In genomic region chr18:64134044-64134757, GRCh38 we compare ENCODE assay signal across 20 cellular contexts. TPM values are rescaled to one million over a fixed set of nuclear protein-coding genes. Genes with fewer than 3 reads are reported as not detected.
DNase-seq lines count a peak whose midpoint lies in the region; TF ChIP-seq lines count a peak whose summit lies in the region.
"Had no signal": no experiment of that assay in that cellular context is flagged by ENCODE, and none has a peak within 500 bp of the region (broad histone marks: within the 10 kb centered on the region; RNA-seq: fewer than 3 reads in every experiment).

No MANE protein-coding gene starts in this region.

- H3K4me2 ChIP-seq in H9 (ENCODE audit: insufficient read depth, insufficient read length, low read length): no peak overlapping the region

- H2BK12ac ChIP-seq in H9 (ENCODE audit: insufficient read length, low read depth, low read length): no peak overlapping the region

- no peak for TF ChIP-seq CTCF in H9 (conservative IDR thresholded peaks at IDR 0.05)
- no peak for TF ChIP-seq CTCF in RWPE1 (conservative IDR thresholded peaks at IDR 0.05; ENCODE audit: low read depth)
- no peak for TF ChIP-seq CTCF in fibroblast of villous mesenchyme (IDR thresholded peaks at IDR 0.05; ENCODE audit: insufficient read depth, low read depth, low read length)

- H3K27me3 ChIP-seq in H9 (ENCODE audit: insufficient read depth, low read length): no peaks in the 10 kb centered on the region
- H3K27me3 ChIP-seq: ascending aorta had no signal

- peaks cover 37 to 46% of the 10 kb centered on the region in 2 experiments for H3K4me1 Mint-ChIP-seq in H9

- peak overlapping the region; percentile 85 to 95 (median 87); a peak in 6 of 7 replicates for H3K27ac Mint-ChIP-seq in H9
- H3K27ac Mint-ChIP-seq: activated CD8-positive, alpha-beta T cell treated with anti-CD3 and anti-CD28 coated beads, Interleukin-2, amount 10 ng/mL, durations not matched to agents 7 days and 5 days; IgD-negative memory B cell had no signal

- no peak overlapping the region for H2BK15ac ChIP-seq in H9 (ENCODE audit: low read depth, low read length)

- no peak overlapping the region for H2BK20ac ChIP-seq in H9 (ENCODE audit: low read depth, low read length, poor library complexity, severe bottlenecking)

- H2AK5ac ChIP-seq in H9 (ENCODE audit: insufficient read length, low read length): no peak overlapping the region

- no peak overlapping the region for H2BK5ac ChIP-seq in H9 (ENCODE audit: insufficient read length, low read length)

- POLR2A ChIA-PET in RWPE1 (lab: Yijun Ruan, JAX; ENCODE audit: low non-redundant PET): no interaction called here

- H2BK120ac ChIP-seq in H9 (ENCODE audit: low read depth, low read length, poor library complexity, severe bottlenecking): no peak overlapping the region

- H3K27ac ChIP-seq in H9 (ENCODE audit: insufficient read length, low read depth, low read length) (no peak overlapping the region), RWPE1 (no peak overlapping the region)
- H3K27ac ChIP-seq: ascending aorta, parathyroid adenoma had no signal

- H3K9me3 Mint-ChIP-seq in H9: peaks cover 0 to 2% of the 10 kb centered on the region in 2 experiments; a peak in 1 of 5 replicates
- H3K9me3 Mint-ChIP-seq: IgD-negative memory B cell had no signal

- no peaks in the 10 kb centered on the region for H3K79me2 ChIP-seq in H9 (ENCODE audit: insufficient read depth, low read length)
- H3K79me2 ChIP-seq: parathyroid adenoma had no signal

- no peak overlapping the region for H3K56ac ChIP-seq in H9 (ENCODE audit: insufficient read length, low read depth, low read length)

- H3K36me3 Mint-ChIP-seq in H9 (ENCODE audit: insufficient read depth in 1 of 3, low read depth in 3 of 3): peaks cover 0 to 5% (median 2%) of the 10 kb centered on the region in 3 experiments; a peak in 2 of 7 replicates

- DNase-seq in H9 (peak; percentile 42), RWPE1 (ENCODE audit: low spot score) (peak; percentile 10), fibroblast of villous mesenchyme (ENCODE audit: low read depth) (peak; percentile 38), non-pigmented ciliary epithelial cell (ENCODE audit: low read depth) (peak; percentile 24), SIG-M5 treated with dmso at 0.1 percent for 504 hours (lab: John Stamatoyannopoulos, UW; ENCODE audit: unreplicated experiment) (no peak)
- DNase-seq in effector CD4-positive, alpha-beta T cell: no peak
- DNase-seq in activated CD4-positive, alpha-beta T cell treated with anti-CD3 and anti-CD28 coated beads for 1 hour: no peak
- no peak for DNase-seq in stimulated activated CD4-positive, alpha-beta T cell treated with anti-CD3 and anti-CD28 coated beads, Interleukin-2, amount 100 ng/mL, for 48 hours
- DNase-seq: activated CD8-positive, alpha-beta T cell treated with anti-CD3 and anti-CD28 coated beads, Interleukin-2, amount 10 ng/mL, durations not matched to agents 7 days and 5 days; activated effector memory CD4-positive, alpha-beta T cell treated with Interleukin-2 at 50 U/mL for 16 hours; DMS79; effector memory CD4-positive, alpha-beta T cell; HCEC 1CT; mucosa of descending colon; NCI-H1048; NCI-H2171 treated with DMSO at 0.1 percent for 48 hours had no signal

- peaks cover 6% of the 10 kb centered on the region; the same call in 1 of the 2 replicates for H3K4me1 ChIP-seq in H9 (ENCODE audit: insufficient read depth, low read length)
- H3K4me1 ChIP-seq: ascending aorta had no signal

- no peak overlapping the region for H2AFZ ChIP-seq in H9 (ENCODE audit: low read length)
- H2AFZ ChIP-seq: parathyroid adenoma had no signal

- H4K20me1 ChIP-seq in H9 (ENCODE audit: control insufficient read depth, insufficient read depth, insufficient read length): no peaks in the 10 kb centered on the region

- no peaks in the 10 kb centered on the region for H3K27me3 Mint-ChIP-seq in H9 (ENCODE audit: low read depth)

- WGBS in H9 (ENCODE audit: extremely low coverage, insufficient read length, low lambda C conversion rate): no CpG with 5 or more reads among the region's 6 CpGs

- H3K9me3 ChIP-seq in H9 (ENCODE audit: control insufficient read depth, low read depth, low read length): no peaks in the 10 kb centered on the region
- H3K9me3 ChIP-seq: ascending aorta, mucosa of descending colon had no signal

- no peak overlapping the region for H4K5ac ChIP-seq in H9 (ENCODE audit: insufficient read length, low read depth, low read length)

- no peak overlapping the region for H3K14ac ChIP-seq in H9 (ENCODE audit: insufficient read depth, low read length)

- H3K9ac ChIP-seq in H9 (ENCODE audit: extremely low read depth, insufficient read length, low read length): no peak overlapping the region
- H3K9ac ChIP-seq: parathyroid adenoma had no signal

- no peak overlapping the region for H3T11ph ChIP-seq in H9 (ENCODE audit: low read length)

- CTCF ChIA-PET in RWPE1 (lab: Yijun Ruan, JAX): no interaction called here

- no peak overlapping the region for H3K4ac ChIP-seq in H9 (ENCODE audit: low read depth, low read length)

- H3K4me3 ChIP-seq in fibroblast of villous mesenchyme (ENCODE audit: low read depth, low read length): no peak overlapping the region
- H3K4me3 ChIP-seq: ascending aorta, mucosa of descending colon had no signal

- H3K23ac ChIP-seq in H9 (ENCODE audit: insufficient read length, low read depth, low read length): no peak overlapping the region

- H4K8ac ChIP-seq in H9 (replicated peaks; ENCODE audit: insufficient read length, low read depth, low read length): no peak overlapping the region

- H3K23me2 ChIP-seq in H9 (ENCODE audit: insufficient read length, low read depth, low read length, poor library complexity, severe bottlenecking): no peaks in the 10 kb centered on the region

- no peak overlapping the region for H3K18ac ChIP-seq in H9 (ENCODE audit: insufficient read length, low read depth, low read length)

- H4K91ac ChIP-seq in H9 (ENCODE audit: insufficient read length, low read depth, low read length): no peak overlapping the region

- H3K4me3 Mint-ChIP-seq in H9: no peak overlapping the region
- H3K4me3 Mint-ChIP-seq: activated CD8-positive, alpha-beta T cell treated with anti-CD3 and anti-CD28 coated beads, Interleukin-2, amount 10 ng/mL, durations not matched to agents 7 days and 5 days; IgD-negative memory B cell had no signal

- H3K79me1 ChIP-seq in H9 (ENCODE audit: insufficient read depth, low read depth, low read length, poor library complexity, severe bottlenecking): no peaks in the 10 kb centered on the region

RNA-seq across cellular contexts. Expression of gene LINC00305, which starts 14.7 kb away (rescaled TPM):
- total RNA-seq in H9 (2021): not detected in 2 replicates
- not detected in 2 replicates for total RNA-seq in fibroblast of villous mesenchyme
- total RNA-seq: activated CD8-positive, alpha-beta T cell treated with anti-CD3 and anti-CD28 coated beads, Interleukin-2, amount 10 ng/mL, durations not matched to agents 7 days and 5 days; ascending aorta; frontal cortex; mucosa of descending colon had no signal

Comparison
In these comparisons a context has a peak if more than half of its experiments do, and no peak if none do; other contexts are left out.
1. DNase-seq: peak in H9 (single experiment), RWPE1 (single experiment), fibroblast of villous mesenchyme (single experiment) and non-pigmented ciliary epithelial cell (single experiment); none in SIG-M5 treated with dmso at 0.1 percent for 504 hours (single experiment), effector CD4-positive, alpha-beta T cell (single experiment), activated CD4-positive, alpha-beta T cell treated with anti-CD3 and anti-CD28 coated beads for 1 hour (single experiment) and stimulated activated CD4-positive, alpha-beta T cell treated with anti-CD3 and anti-CD28 coated beads, Interleukin-2, amount 100 ng/mL, for 48 hours (0 of 2).